ENCODE assay signal across 9 cellular contexts in genomic region chr13:26037302-26037701, GRCh38. TPM values are rescaled to one million over a fixed set of nuclear protein-coding genes. Genes with fewer than 3 reads are reported as not detected.
DNase-seq lines count a peak whose midpoint lies in the region; ATAC-seq and TF ChIP-seq lines count a peak whose summit lies in the region.
"Had no signal": no experiment of that assay in that cellular context is flagged by ENCODE, and none has a peak within 500 bp of the region (broad histone marks: within the 10 kb centered on the region; RNA-seq: fewer than 3 reads in every experiment).

No MANE protein-coding gene starts in this region.

- DNase-seq in Calu3 (no peak), KBM-7 (peak; percentile 28), astrocyte of the cerebellum (ENCODE audit: low read depth) (no peak), mesendoderm (peak; percentile 84), retina (no peak), NCI-H187 (lab: John Stamatoyannopoulos, UW) (no peak), ureter (ENCODE audit: low spot score) (no peak)

- H3K18ac ChIP-seq in mesendoderm (ENCODE audit: low read length), result no peak overlapping the region

- H3K79me2 ChIP-seq in mesendoderm (ENCODE audit: control insufficient read depth, insufficient read depth, low read length), result no peaks in the 10 kb centered on the region

- CTCF ChIA-PET in Calu3 (lab: Charles Lee), result no interaction called here

- H3K27me3 ChIP-seq in mesendoderm (ENCODE audit: insufficient read depth, low read length, poor library complexity), result no peaks in the 10 kb centered on the region

- no peak overlapping the region for H4K5ac ChIP-seq in mesendoderm (ENCODE audit: low read length)

- H4K8ac ChIP-seq in mesendoderm (ENCODE audit: low read depth, low read length), result no peak overlapping the region

- H3K9ac ChIP-seq in mesendoderm (ENCODE audit: low read length), result no peak overlapping the region

- no peak overlapping the region for H3K27ac Mint-ChIP-seq in Calu3 (ENCODE audit: unreplicated experiment)

- no peak overlapping the region for H3K4me2 ChIP-seq in mesendoderm (ENCODE audit: low read length)

- intact Hi-C loops in Calu3 (cut with micrococcal nuclease; ENCODE audit: unreplicated experiment), result no loop called here

- no peak overlapping the region for H3K56ac ChIP-seq in mesendoderm (ENCODE audit: low read length)

- H3K4ac ChIP-seq in mesendoderm (ENCODE audit: low read depth, low read length), result no peak overlapping the region

- H3K4me1 ChIP-seq in mesendoderm (ENCODE audit: control insufficient read depth, low read depth, low read length), result no peaks in the 10 kb centered on the region

- no peak overlapping the region for H3K23ac ChIP-seq in mesendoderm (ENCODE audit: low read length)

- H3K27me3 Mint-ChIP-seq in Calu3 (ENCODE audit: unreplicated experiment), result no peaks in the 10 kb centered on the region

- H3K36me3 Mint-ChIP-seq in Calu3 (ENCODE audit: insufficient read depth, unreplicated experiment), result no peaks in the 10 kb centered on the region

- H2BK5ac ChIP-seq in mesendoderm (ENCODE audit: low read length), result no peak overlapping the region

- H3K4me1 Mint-ChIP-seq in Calu3 (ENCODE audit: low read depth, unreplicated experiment), result no peaks in the 10 kb centered on the region

- no peak for ATAC-seq in HG02970 (IDR thresholded peaks at IDR 0.05; ENCODE audit: low FRiP score, unreplicated experiment)

- H3K36me3 ChIP-seq in mesendoderm (ENCODE audit: control insufficient read depth, insufficient read depth, low read length), result no peaks in the 10 kb centered on the region

- H3K4me3 ChIP-seq in astrocyte of the cerebellum (ENCODE audit: low read depth, low read length) (no peak overlapping the region), mesendoderm (ENCODE audit: low read length) (no peak overlapping the region)

- H3K4me3 Mint-ChIP-seq in Calu3 (ENCODE audit: low read depth, unreplicated experiment), result no peak overlapping the region

- in situ Hi-C loops in KBM-7 (cut with MboI; ENCODE audit: low pct_unique_long_range_greater_than_20kb, low sequenced_read_pairs), result no loop called here
- in situ Hi-C loops in astrocyte of the cerebellum (cut with HindIII; ENCODE audit: low sequenced_read_pairs), result no loop called here

- no peak overlapping the region for H2BK120ac ChIP-seq in mesendoderm (ENCODE audit: low read depth, low read length)

- TF ChIP-seq CTCF in Calu3 (IDR thresholded peaks at IDR 0.05; ENCODE audit: unreplicated experiment) (peak; percentile 26), astrocyte of the cerebellum (IDR thresholded peaks at IDR 0.05; ENCODE audit: low read depth, low read length, missing control alignments) (peak; percentile 49)

- no TSS peak for BruUV-seq in Calu3 (replicated peaks; lab: Mats Ljungman, UMichigan)

- no CpG with 5 or more reads among the region's 2 CpGs for WGBS in mesendoderm (ENCODE audit: extremely low coverage, insufficient coverage, low lambda C conversion rate)

- no peak overlapping the region for H2AK5ac ChIP-seq in mesendoderm (ENCODE audit: low read length)

- peaks cover 3% of the 10 kb centered on the region for H3K9me3 Mint-ChIP-seq in Calu3 (ENCODE audit: low read depth, unreplicated experiment)

- no peak overlapping the region for H2BK15ac ChIP-seq in mesendoderm (replicated peaks; ENCODE audit: low read depth)

- no peak overlapping the region for H3K27ac ChIP-seq in mesendoderm (ENCODE audit: low read depth, low read length)
- H3K27ac ChIP-seq: HL-60 had no signal

- no peaks in the 10 kb centered on the region for H3K79me1 ChIP-seq in mesendoderm (ENCODE audit: low read length)

RNA-seq across cellular contexts. Expression of gene SHISA2, which starts 14.5 kb away (rescaled TPM):
- total RNA-seq in Calu3 (2022), result 14.9 and 23.2 TPM in 2 replicates
- 1.2 TPM for polyA plus RNA-seq in mesendoderm (2013, experiment 1 of 2)
- 1.1 TPM for polyA plus RNA-seq in mesendoderm (2013, experiment 2 of 2)
- total RNA-seq in ureter, result 0.21 TPM

Comparison
In these comparisons a context has a peak if more than half of its experiments do, and no peak if none do; other contexts are left out.
1. DNase-seq: peak in KBM-7 (single experiment) and mesendoderm (single experiment); none in Calu3 (single experiment), astrocyte of the cerebellum (single experiment), retina (single experiment), NCI-H187 (0 of 2) and ureter (single experiment).
2. RNA of gene SHISA2, which starts 14.5 kb away (total RNA-seq): 14.9 to 23.2 TPM in Calu3; 0.21 TPM in ureter (single experiment); every median in the first group is over 10 times any median in the second.